Comparison of ENCODE assay signal across 1 cellular context in genomic region chr17:30824356-30825145, GRCh38.
TF ChIP-seq lines count a peak whose summit lies in the region.

A gene with protein sequence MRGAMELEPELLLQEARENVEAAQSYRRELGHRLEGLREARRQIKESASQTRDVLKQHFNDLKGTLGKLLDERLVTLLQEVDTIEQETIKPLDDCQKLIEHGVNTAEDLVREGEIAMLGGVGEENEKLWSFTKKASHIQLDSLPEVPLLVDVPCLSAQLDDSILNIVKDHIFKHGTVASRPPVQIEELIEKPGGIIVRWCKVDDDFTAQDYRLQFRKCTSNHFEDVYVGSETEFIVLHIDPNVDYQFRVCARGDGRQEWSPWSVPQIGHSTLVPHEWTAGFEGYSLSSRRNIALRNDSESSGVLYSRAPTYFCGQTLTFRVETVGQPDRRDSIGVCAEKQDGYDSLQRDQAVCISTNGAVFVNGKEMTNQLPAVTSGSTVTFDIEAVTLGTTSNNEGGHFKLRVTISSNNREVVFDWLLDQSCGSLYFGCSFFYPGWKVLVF (minus strand): TSS chr17:30824692. CDS start chr17:30824651, 41 bp downstream.

TF ChIP-seq in K562, 482 proteins besides CTCF, POLR2A, EP300 and RAD21 (continued from another document and continues in another):
- TF ChIP-seq ZNF280B (CRISPR knock-in tag; IDR thresholded peaks at IDR 0.05), result no peak
- TF ChIP-seq, protein P1, sequence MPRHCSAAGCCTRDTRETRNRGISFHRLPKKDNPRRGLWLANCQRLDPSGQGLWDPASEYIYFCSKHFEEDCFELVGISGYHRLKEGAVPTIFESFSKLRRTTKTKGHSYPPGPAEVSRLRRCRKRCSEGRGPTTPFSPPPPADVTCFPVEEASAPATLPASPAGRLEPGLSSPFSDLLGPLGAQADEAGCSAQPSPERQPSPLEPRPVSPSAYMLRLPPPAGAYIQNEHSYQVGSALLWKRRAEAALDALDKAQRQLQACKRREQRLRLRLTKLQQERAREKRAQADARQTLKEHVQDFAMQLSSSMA (CRISPR knock-in tag; IDR thresholded peaks at IDR 0.05), result no peak
- TF ChIP-seq CHCHD3 (CRISPR knock-in tag; IDR thresholded peaks at IDR 0.05), result no peak
- TF ChIP-seq HLTF (IDR thresholded peaks at IDR 0.05), result 0 out of 2 replicates have a peak, but pooled peaks have one; percentile 24
- no peak for TF ChIP-seq ZNF444 (CRISPR knock-in tag; IDR thresholded peaks at IDR 0.05)
- no peak for TF ChIP-seq ZNF551 (CRISPR knock-in tag; IDR thresholded peaks at IDR 0.05)
- TF ChIP-seq, protein P2, sequence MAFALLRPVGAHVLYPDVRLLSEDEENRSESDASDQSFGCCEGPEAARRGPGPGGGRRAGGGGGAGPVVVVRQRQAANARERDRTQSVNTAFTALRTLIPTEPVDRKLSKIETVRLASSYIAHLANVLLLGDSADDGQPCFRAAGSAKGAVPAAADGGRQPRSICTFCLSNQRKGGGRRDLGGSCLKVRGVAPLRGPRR (CRISPR knock-in tag; IDR thresholded peaks at IDR 0.05), result no peak
- no peak for TF ChIP-seq RBM39 (optimal IDR thresholded peaks at IDR 0.05; ENCODE audit: low read depth, low read length)
- TF ChIP-seq SRSF1 (IDR thresholded peaks at IDR 0.05; ENCODE audit: low read depth, low read length), result no peak
- TF ChIP-seq, protein P3, sequence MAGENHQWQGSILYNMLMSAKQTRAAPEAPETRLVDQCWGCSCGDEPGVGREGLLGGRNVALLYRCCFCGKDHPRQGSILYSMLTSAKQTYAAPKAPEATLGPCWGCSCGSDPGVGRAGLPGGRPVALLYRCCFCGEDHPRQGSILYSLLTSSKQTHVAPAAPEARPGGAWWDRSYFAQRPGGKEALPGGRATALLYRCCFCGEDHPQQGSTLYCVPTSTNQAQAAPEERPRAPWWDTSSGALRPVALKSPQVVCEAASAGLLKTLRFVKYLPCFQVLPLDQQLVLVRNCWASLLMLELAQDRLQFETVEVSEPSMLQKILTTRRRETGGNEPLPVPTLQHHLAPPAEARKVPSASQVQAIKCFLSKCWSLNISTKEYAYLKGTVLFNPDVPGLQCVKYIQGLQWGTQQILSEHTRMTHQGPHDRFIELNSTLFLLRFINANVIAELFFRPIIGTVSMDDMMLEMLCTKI (IDR thresholded peaks at IDR 0.05; ENCODE audit: partially characterized antibody), result no peak
- peak; percentile 78; the same call in 1 of the 2 replicates for TF ChIP-seq XRCC5 (IDR thresholded peaks at IDR 0.05; ENCODE audit: low read depth, low read length)
- TF ChIP-seq, protein P4, sequence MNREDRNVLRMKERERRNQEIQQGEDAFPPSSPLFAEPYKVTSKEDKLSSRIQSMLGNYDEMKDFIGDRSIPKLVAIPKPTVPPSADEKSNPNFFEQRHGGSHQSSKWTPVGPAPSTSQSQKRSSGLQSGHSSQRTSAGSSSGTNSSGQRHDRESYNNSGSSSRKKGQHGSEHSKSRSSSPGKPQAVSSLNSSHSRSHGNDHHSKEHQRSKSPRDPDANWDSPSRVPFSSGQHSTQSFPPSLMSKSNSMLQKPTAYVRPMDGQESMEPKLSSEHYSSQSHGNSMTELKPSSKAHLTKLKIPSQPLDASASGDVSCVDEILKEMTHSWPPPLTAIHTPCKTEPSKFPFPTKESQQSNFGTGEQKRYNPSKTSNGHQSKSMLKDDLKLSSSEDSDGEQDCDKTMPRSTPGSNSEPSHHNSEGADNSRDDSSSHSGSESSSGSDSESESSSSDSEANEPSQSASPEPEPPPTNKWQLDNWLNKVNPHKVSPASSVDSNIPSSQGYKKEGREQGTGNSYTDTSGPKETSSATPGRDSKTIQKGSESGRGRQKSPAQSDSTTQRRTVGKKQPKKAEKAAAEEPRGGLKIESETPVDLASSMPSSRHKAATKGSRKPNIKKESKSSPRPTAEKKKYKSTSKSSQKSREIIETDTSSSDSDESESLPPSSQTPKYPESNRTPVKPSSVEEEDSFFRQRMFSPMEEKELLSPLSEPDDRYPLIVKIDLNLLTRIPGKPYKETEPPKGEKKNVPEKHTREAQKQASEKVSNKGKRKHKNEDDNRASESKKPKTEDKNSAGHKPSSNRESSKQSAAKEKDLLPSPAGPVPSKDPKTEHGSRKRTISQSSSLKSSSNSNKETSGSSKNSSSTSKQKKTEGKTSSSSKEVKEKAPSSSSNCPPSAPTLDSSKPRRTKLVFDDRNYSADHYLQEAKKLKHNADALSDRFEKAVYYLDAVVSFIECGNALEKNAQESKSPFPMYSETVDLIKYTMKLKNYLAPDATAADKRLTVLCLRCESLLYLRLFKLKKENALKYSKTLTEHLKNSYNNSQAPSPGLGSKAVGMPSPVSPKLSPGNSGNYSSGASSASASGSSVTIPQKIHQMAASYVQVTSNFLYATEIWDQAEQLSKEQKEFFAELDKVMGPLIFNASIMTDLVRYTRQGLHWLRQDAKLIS (CRISPR knock-in tag; IDR thresholded peaks at IDR 0.05), result no peak
- no peak; the same call in 1 of the 2 replicates for TF ChIP-seq STAT5A (IDR thresholded peaks at IDR 0.05; ENCODE audit: borderline replicate concordance, low read length)
- TF ChIP-seq ESRRA (IDR thresholded peaks at IDR 0.05; ENCODE audit: borderline replicate concordance, low read depth), result peak; percentile 85
- TF ChIP-seq HNRNPLL (IDR thresholded peaks at IDR 0.05; ENCODE audit: low read depth, low read length, poor library complexity, severe bottlenecking), result peak; percentile 30
- no peak for TF ChIP-seq E2F3 (CRISPR knock-in tag; IDR thresholded peaks at IDR 0.05)
- TF ChIP-seq BCOR (IDR thresholded peaks at IDR 0.05), result peak; percentile 89
- no peak for TF ChIP-seq SAP30 (IDR thresholded peaks at IDR 0.05; ENCODE audit: borderline replicate concordance, insufficient read depth, low read depth, low read length, poor library complexity, severe bottlenecking)
- TF ChIP-seq, protein P5, sequence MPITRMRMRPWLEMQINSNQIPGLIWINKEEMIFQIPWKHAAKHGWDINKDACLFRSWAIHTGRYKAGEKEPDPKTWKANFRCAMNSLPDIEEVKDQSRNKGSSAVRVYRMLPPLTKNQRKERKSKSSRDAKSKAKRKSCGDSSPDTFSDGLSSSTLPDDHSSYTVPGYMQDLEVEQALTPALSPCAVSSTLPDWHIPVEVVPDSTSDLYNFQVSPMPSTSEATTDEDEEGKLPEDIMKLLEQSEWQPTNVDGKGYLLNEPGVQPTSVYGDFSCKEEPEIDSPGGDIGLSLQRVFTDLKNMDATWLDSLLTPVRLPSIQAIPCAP (CRISPR knock-in tag; IDR thresholded peaks at IDR 0.05; ENCODE audit: borderline replicate concordance), result no peak
- TF ChIP-seq HDAC1 (IDR thresholded peaks at IDR 0.05), result peak in 1 of 2 experiments; percentile 66; a peak in 2 of 4 replicates
- TF ChIP-seq ZKSCAN1 (IDR thresholded peaks at IDR 0.05; ENCODE audit: low read depth, low read length), result peak; percentile 49; the same call in 1 of the 2 replicates
- peak; percentile 37; the same call in 1 of the 2 replicates for TF ChIP-seq SMARCA5 (IDR thresholded peaks at IDR 0.05)
- no peak for TF ChIP-seq RBM14 (IDR thresholded peaks at IDR 0.05; ENCODE audit: borderline replicate concordance, insufficient read depth, low read depth, low read length)
- TF ChIP-seq SMAD4 (CRISPR knock-in tag; conservative IDR thresholded peaks at IDR 0.05), result peak; percentile 88
- TF ChIP-seq HDAC8 (tag; IDR thresholded peaks at IDR 0.05), result no peak
- TF ChIP-seq MITF (IDR thresholded peaks at IDR 0.05), result no peak
- peak; percentile 80; the same call in 1 of the 2 replicates for TF ChIP-seq EP400 (IDR thresholded peaks at IDR 0.05)
- TF ChIP-seq, protein P6, sequence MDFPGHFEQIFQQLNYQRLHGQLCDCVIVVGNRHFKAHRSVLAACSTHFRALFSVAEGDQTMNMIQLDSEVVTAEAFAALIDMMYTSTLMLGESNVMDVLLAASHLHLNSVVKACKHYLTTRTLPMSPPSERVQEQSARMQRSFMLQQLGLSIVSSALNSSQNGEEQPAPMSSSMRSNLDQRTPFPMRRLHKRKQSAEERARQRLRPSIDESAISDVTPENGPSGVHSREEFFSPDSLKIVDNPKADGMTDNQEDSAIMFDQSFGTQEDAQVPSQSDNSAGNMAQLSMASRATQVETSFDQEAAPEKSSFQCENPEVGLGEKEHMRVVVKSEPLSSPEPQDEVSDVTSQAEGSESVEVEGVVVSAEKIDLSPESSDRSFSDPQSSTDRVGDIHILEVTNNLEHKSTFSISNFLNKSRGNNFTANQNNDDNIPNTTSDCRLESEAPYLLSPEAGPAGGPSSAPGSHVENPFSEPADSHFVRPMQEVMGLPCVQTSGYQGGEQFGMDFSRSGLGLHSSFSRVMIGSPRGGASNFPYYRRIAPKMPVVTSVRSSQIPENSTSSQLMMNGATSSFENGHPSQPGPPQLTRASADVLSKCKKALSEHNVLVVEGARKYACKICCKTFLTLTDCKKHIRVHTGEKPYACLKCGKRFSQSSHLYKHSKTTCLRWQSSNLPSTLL (IDR thresholded peaks at IDR 0.05), result 0 out of 2 replicates have a peak, but pooled peaks have one; percentile 8
- peak; percentile 92 for TF ChIP-seq MTA3 (IDR thresholded peaks at IDR 0.05; ENCODE audit: borderline replicate concordance)
- TF ChIP-seq, protein P7, sequence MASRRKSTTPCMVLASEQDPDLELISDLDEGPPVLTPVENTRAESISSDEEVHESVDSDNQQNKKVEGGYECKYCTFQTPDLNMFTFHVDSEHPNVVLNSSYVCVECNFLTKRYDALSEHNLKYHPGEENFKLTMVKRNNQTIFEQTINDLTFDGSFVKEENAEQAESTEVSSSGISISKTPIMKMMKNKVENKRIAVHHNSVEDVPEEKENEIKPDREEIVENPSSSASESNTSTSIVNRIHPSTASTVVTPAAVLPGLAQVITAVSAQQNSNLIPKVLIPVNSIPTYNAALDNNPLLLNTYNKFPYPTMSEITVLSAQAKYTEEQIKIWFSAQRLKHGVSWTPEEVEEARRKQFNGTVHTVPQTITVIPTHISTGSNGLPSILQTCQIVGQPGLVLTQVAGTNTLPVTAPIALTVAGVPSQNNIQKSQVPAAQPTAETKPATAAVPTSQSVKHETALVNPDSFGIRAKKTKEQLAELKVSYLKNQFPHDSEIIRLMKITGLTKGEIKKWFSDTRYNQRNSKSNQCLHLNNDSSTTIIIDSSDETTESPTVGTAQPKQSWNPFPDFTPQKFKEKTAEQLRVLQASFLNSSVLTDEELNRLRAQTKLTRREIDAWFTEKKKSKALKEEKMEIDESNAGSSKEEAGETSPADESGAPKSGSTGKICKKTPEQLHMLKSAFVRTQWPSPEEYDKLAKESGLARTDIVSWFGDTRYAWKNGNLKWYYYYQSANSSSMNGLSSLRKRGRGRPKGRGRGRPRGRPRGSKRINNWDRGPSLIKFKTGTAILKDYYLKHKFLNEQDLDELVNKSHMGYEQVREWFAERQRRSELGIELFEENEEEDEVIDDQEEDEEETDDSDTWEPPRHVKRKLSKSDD (conservative IDR thresholded peaks at IDR 0.05; ENCODE audit: low read length), result no peak
- TF ChIP-seq ZBTB11 (CRISPR knock-in tag; IDR thresholded peaks at IDR 0.05), result peak in 1 of 3 experiments; percentile 71; a peak in 1 of 6 replicates
- 0 out of 2 replicates have a peak, but pooled peaks have one; percentile 18 for TF ChIP-seq MTA1 (IDR thresholded peaks at IDR 0.05; ENCODE audit: borderline replicate concordance)
- TF ChIP-seq ADNP (tag; IDR thresholded peaks at IDR 0.05), result peak; percentile 79
- TF ChIP-seq NCOA6 (IDR thresholded peaks at IDR 0.05), result no peak
- no peak for TF ChIP-seq RBM17 (IDR thresholded peaks at IDR 0.05; ENCODE audit: borderline replicate concordance, low read depth, low read length)
- TF ChIP-seq, protein P8, sequence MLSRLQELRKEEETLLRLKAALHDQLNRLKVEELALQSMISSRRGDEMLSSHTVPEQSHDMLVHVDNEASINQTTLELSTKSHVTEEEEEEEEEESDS (CRISPR knock-in tag; IDR thresholded peaks at IDR 0.05), result no peak
- TF ChIP-seq ZNF766 (CRISPR knock-in tag; conservative IDR thresholded peaks at IDR 0.05), result 0 out of 2 replicates have a peak, but pooled peaks have one; percentile 27
- TF ChIP-seq ZNF586 (CRISPR knock-in tag; conservative IDR thresholded peaks at IDR 0.05), result no peak
- peak; percentile 68; the same call in 1 of the 2 replicates for TF ChIP-seq ZNF175 (CRISPR knock-in tag; IDR thresholded peaks at IDR 0.05; ENCODE audit: low read depth)
- TF ChIP-seq NR3C1 (CRISPR knock-in tag; IDR thresholded peaks at IDR 0.05), result no peak
- TF ChIP-seq ZBTB7A (IDR thresholded peaks at IDR 0.05; ENCODE audit: borderline replicate concordance, control insufficient read depth, low read depth, low read length), result peak; percentile 59; the same call in 1 of the 2 replicates
